Comparison of ENCODE assay signal across 1 cellular context in the genomic region with DNA sequence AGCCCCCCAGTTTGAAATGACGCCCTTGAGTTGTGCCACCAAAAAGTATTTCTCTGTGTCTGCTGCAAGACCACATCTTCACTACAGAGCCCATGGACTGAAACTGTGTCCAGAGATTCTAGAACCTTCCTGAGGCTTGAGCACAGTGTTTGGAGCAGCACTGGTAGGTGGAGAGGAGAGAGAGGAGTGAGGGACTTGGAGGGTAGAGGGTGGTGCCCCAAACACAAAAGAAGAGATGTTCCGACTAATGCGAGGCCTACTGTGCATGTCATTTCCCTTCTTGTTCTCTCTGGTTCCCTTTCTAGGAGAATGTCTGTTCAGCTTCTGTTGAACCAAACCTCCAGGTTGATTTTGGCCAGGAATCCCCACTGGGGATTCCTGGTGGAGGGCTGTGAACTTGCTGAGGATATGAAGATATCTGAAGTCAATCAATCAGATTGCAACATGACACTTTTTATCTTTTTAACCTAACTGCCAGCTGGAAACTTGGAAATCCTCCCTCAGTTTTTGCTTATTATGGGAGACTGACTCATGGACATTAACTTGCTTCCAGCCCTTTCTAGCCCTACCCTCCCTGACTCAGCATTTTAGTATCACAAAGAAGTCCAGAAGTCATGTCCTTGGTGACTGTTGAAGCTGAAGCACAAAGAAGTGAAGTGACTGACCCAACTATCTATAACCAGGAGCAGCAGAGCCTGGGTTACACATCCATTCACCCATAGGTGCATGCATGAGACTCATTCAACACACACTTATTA.
TF ChIP-seq lines count a peak whose summit lies in the region.

No MANE protein-coding gene starts in this region.

TF ChIP-seq in GM23338, 12 proteins besides CTCF, POLR2A, EP300 and RAD21 (continued from another document):
- TF ChIP-seq, protein P1, sequence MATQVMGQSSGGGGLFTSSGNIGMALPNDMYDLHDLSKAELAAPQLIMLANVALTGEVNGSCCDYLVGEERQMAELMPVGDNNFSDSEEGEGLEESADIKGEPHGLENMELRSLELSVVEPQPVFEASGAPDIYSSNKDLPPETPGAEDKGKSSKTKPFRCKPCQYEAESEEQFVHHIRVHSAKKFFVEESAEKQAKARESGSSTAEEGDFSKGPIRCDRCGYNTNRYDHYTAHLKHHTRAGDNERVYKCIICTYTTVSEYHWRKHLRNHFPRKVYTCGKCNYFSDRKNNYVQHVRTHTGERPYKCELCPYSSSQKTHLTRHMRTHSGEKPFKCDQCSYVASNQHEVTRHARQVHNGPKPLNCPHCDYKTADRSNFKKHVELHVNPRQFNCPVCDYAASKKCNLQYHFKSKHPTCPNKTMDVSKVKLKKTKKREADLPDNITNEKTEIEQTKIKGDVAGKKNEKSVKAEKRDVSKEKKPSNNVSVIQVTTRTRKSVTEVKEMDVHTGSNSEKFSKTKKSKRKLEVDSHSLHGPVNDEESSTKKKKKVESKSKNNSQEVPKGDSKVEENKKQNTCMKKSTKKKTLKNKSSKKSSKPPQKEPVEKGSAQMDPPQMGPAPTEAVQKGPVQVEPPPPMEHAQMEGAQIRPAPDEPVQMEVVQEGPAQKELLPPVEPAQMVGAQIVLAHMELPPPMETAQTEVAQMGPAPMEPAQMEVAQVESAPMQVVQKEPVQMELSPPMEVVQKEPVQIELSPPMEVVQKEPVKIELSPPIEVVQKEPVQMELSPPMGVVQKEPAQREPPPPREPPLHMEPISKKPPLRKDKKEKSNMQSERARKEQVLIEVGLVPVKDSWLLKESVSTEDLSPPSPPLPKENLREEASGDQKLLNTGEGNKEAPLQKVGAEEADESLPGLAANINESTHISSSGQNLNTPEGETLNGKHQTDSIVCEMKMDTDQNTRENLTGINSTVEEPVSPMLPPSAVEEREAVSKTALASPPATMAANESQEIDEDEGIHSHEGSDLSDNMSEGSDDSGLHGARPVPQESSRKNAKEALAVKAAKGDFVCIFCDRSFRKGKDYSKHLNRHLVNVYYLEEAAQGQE (IDR thresholded peaks at IDR 0.05; ENCODE audit: unreplicated experiment), result no peak
- TF ChIP-seq POLR2AphosphoS5 (IDR thresholded peaks at IDR 0.05; ENCODE audit: low read depth) (no peak), EZH2phosphoT487 (IDR thresholded peaks at IDR 0.05; ENCODE audit: unreplicated experiment) (no peak)
